In the genomic region with DNA sequence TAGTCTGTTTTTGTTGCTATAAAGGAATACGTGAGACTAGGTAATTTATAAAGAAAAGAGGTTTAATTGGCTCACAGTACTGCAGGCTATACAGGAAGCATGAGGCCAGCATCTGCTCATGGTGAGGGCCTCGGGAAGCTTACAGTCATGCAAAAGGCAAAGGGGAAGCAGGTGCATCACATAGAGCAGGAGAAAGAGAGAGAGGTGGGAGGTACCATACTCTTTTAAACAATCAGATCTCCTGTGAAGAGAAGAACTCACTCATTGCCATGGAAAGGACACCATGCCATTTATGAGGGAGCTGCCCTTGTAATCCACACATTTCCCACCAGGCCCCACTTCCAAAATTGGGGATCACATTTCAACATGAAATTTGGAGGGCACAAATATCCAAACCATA, we compare ENCODE assay signal across 35 cellular contexts.
"Had no signal": no experiment of that assay in that cellular context is flagged by ENCODE, and none has a peak within 500 bp of the region (broad histone marks: within the 10 kb centered on the region; RNA-seq: fewer than 3 reads in every experiment).

No MANE protein-coding gene starts in this region.

- H3K36me3 Mint-ChIP-seq: activated naive CD8-positive, alpha-beta T cell treated with anti-CD3 and anti-CD28 coated beads for 36 hours had no signal

- H3K9me3 ChIP-seq: Peyer's patch, SJSA1 had no signal

- H3K4me1 Mint-ChIP-seq: activated CD4-positive, alpha-beta memory T cell treated with anti-CD3 and anti-CD28 coated beads, Interleukin-2, amount 10 ng/mL, durations not matched to agents 7 days and 5 days had no signal

- H3K9me3 Mint-ChIP-seq: activated CD4-positive, alpha-beta memory T cell treated with anti-CD3 and anti-CD28 coated beads, Interleukin-2, amount 10 ng/mL, durations not matched to agents 7 days and 5 days; activated naive CD8-positive, alpha-beta T cell treated with anti-CD3 and anti-CD28 coated beads for 36 hours; activated T-cell treated with anti-CD3 and anti-CD28 coated beads, Interleukin-2, amount 50 U/mL, for 72 hours; activated T-helper 17 cell treated with anti-CD3 and anti-CD28 coated beads, Interleukin-2, amount 50 U/mL, for 72 hours; T-cell had no signal

- H3K4me3 ChIP-seq: Peyer's patch, SJSA1 had no signal

- H3K27ac ChIP-seq: brain microvascular endothelial cell, Peyer's patch, SJSA1, VCaP had no signal

- DNase-seq: activated CD4-positive, alpha-beta memory T cell treated with anti-CD3 and anti-CD28 coated beads, Interleukin-2, amount 10 ng/mL, durations not matched to agents 7 days and 5 days; activated CD4-positive, alpha-beta T cell treated with anti-CD3 and anti-CD28 coated beads for 1 hour; activated CD4-positive, alpha-beta T cell treated with anti-CD3 and anti-CD28 coated beads for 48 hours; activated CD4-positive, CD25-positive, alpha-beta regulatory T cell; activated effector memory CD4-positive, alpha-beta T cell treated with anti-CD3 and anti-CD28 coated beads, Interleukin-2, amount 50 U/mL, for 16 hours; activated naive CD4-positive, alpha-beta T cell; activated naive CD4-positive, alpha-beta T cell treated with anti-CD3 and anti-CD28 coated beads, Interleukin-2, amount 50 U/mL, for 16 hours; activated naive CD8-positive, alpha-beta T cell treated with anti-CD3 and anti-CD28 coated beads for 36 hours; activated T-cell treated with anti-CD3 and anti-CD28 coated beads, Interleukin-2, amount 50 U/mL, for 1 hour; activated T-cell treated with anti-CD3 and anti-CD28 coated beads, Interleukin-2, amount 50 U/mL, for 72 hours; amniotic stem cell; aorta; brain microvascular endothelial cell; central memory CD4-positive, alpha-beta T cell; Karpas-422; NCI-H1048; NCI-H1105 treated with DMSO at 0.1 percent for 48 hours; NCI-H1436; NCI-H1694; NCI-H1930; NCI-H2081 treated with DMSO at 0.1 percent for 48 hours; NCI-H345; NCI-H524 treated with DMSO at 0.1 percent for 48 hours; NCI-H748 treated with DMSO at 0.1 percent for 48 hours; NK-92 treated with Interleukin-12 subunit alpha and Interleukin-12 subunit beta, amount 100 ng/mL, for 24 hours; PC-3; Peyer's patch; RPMI8226; SHP77 treated with DMSO at 0.1 percent for 48 hours; T-cell; T-helper 17 cell had no signal

- ATAC-seq: activated T-cell treated with anti-CD3 and anti-CD28 coated beads, Interleukin-2, amount 50 U/mL, for 72 hours; activated T-helper 17 cell treated with anti-CD3 and anti-CD28 coated beads, Interleukin-2, amount 50 U/mL, for 72 hours; PC-3; SK-N-SH treated with all-trans-retinoic acid at 6 μM for 48 hours; T-cell; T-helper 17 cell had no signal

- H3K27me3 ChIP-seq: brain microvascular endothelial cell, Peyer's patch, SJSA1 had no signal

- H3K27ac Mint-ChIP-seq: activated CD4-positive, alpha-beta memory T cell treated with anti-CD3 and anti-CD28 coated beads, Interleukin-2, amount 10 ng/mL, durations not matched to agents 7 days and 5 days; activated naive CD8-positive, alpha-beta T cell treated with anti-CD3 and anti-CD28 coated beads for 36 hours; activated T-cell treated with anti-CD3 and anti-CD28 coated beads, Interleukin-2, amount 50 U/mL, for 72 hours; activated T-helper 17 cell treated with anti-CD3 and anti-CD28 coated beads, Interleukin-2, amount 50 U/mL, for 72 hours; T-cell; T-helper 17 cell had no signal

- H3K4me3 Mint-ChIP-seq: activated CD4-positive, alpha-beta memory T cell treated with anti-CD3 and anti-CD28 coated beads, Interleukin-2, amount 10 ng/mL, durations not matched to agents 7 days and 5 days; activated naive CD8-positive, alpha-beta T cell treated with anti-CD3 and anti-CD28 coated beads for 36 hours; activated T-cell treated with anti-CD3 and anti-CD28 coated beads, Interleukin-2, amount 50 U/mL, for 72 hours; activated T-helper 17 cell treated with anti-CD3 and anti-CD28 coated beads, Interleukin-2, amount 50 U/mL, for 72 hours; T-cell; T-helper 17 cell had no signal

- H3K4me1 ChIP-seq: Peyer's patch, SJSA1 had no signal

- H3K36me3 ChIP-seq: brain microvascular endothelial cell, Peyer's patch, SJSA1 had no signal

- H3K27me3 Mint-ChIP-seq: activated CD4-positive, alpha-beta memory T cell treated with anti-CD3 and anti-CD28 coated beads, Interleukin-2, amount 10 ng/mL, durations not matched to agents 7 days and 5 days; activated naive CD8-positive, alpha-beta T cell treated with anti-CD3 and anti-CD28 coated beads for 36 hours; activated T-helper 17 cell treated with anti-CD3 and anti-CD28 coated beads, Interleukin-2, amount 50 U/mL, for 72 hours; T-cell; T-helper 17 cell had no signal
